ENCODE assay signal across 8 cellular contexts in genomic region chr2:11775384-11775783, GRCh38. TPM values are rescaled to one million over a fixed set of nuclear protein-coding genes. Genes with fewer than 3 reads are reported as not detected.
DNase-seq lines count a peak whose midpoint lies in the region; ATAC-seq and TF ChIP-seq lines count a peak whose summit lies in the region.

No MANE protein-coding gene starts in this region.

- H3K4ac ChIP-seq in mesendoderm (ENCODE audit: low read depth, low read length), result no peak overlapping the region

- H3K79me2 ChIP-seq in mesendoderm (ENCODE audit: control insufficient read depth, insufficient read depth, low read length), result no peaks in the 10 kb centered on the region

- H2AK5ac ChIP-seq in mesendoderm (ENCODE audit: low read length), result no peak overlapping the region

- H3K4me2 ChIP-seq in mesendoderm (ENCODE audit: low read length), result no peak overlapping the region

- H3K9me3 ChIP-seq in transverse colon, result no peaks in the 10 kb centered on the region

- H3K27me3 ChIP-seq in transverse colon, result no peaks in the 10 kb centered on the region
- H3K27me3 ChIP-seq in mesendoderm (ENCODE audit: insufficient read depth, low read length, poor library complexity), result no peaks in the 10 kb centered on the region

- no peak overlapping the region for H3K56ac ChIP-seq in mesendoderm (ENCODE audit: low read length)

- WGBS in transverse colon (ENCODE audit: low coverage in 1 of 2), 2 donors, result 48 to 62% methylated on average over 4 of the region's 4 CpGs
- WGBS in mesendoderm (ENCODE audit: extremely low coverage, insufficient coverage, low lambda C conversion rate), result no CpG with 5 or more reads among the region's 4 CpGs

- H3K27ac ChIP-seq in transverse colon (no peak overlapping the region), mesendoderm (ENCODE audit: low read depth, low read length) (no peak overlapping the region)

- no peaks in the 10 kb centered on the region for H3K79me1 ChIP-seq in mesendoderm (ENCODE audit: low read length)

- no peak for TF ChIP-seq EP300 in transverse colon (IDR thresholded peaks at IDR 0.05; ENCODE audit: low read depth)

- intact Hi-C loops in transverse colon (cut with DNase I; ENCODE audit: low total_unique reads), result no loop called here

- H4K5ac ChIP-seq in mesendoderm (ENCODE audit: low read length), result no peak overlapping the region

- H3K4me3 ChIP-seq in fibroblast of villous mesenchyme (ENCODE audit: low read depth, low read length) (no peak overlapping the region), transverse colon (no peak overlapping the region), mesendoderm (ENCODE audit: low read length) (no peak overlapping the region)

- H2BK120ac ChIP-seq in mesendoderm (ENCODE audit: low read depth, low read length), result no peak overlapping the region

- H4K8ac ChIP-seq in mesendoderm (ENCODE audit: low read depth, low read length), result no peak overlapping the region

- H3K18ac ChIP-seq in mesendoderm (ENCODE audit: low read length), result no peak overlapping the region

- ATAC-seq in GM18505 (IDR thresholded peaks at IDR 0.05; ENCODE audit: unreplicated experiment) (peak; percentile 56), GM21619 (IDR thresholded peaks at IDR 0.05; ENCODE audit: unreplicated experiment) (peak; percentile 84)

- no peak overlapping the region for H3K9ac ChIP-seq in mesendoderm (ENCODE audit: low read length)

- no peak for TF ChIP-seq POLR2A in GM18505 (IDR thresholded peaks at IDR 0.05; ENCODE audit: borderline replicate concordance, extremely low read depth, insufficient read depth, insufficient read length)
- TF ChIP-seq POLR2A in transverse colon (IDR thresholded peaks at IDR 0.05), result no peak

- in situ Hi-C loops in transverse colon (cut with MboI; ENCODE audit: low pct_ligation_motif_present in 1 of 4, low pct_unique_long_range_greater_than_20kb in 1 of 4, low sequenced_read_pairs in 3 of 4), result loop anchor here in 2 of 4 donors (25.0 kb wide), 1 partner anchor 288 kb away; no protein-coding TSS in a partner anchor

- peaks cover 0 to 34% (median 6%) of the 10 kb centered on the region in 4 donors for H3K4me1 ChIP-seq in transverse colon
- H3K4me1 ChIP-seq in mesendoderm (ENCODE audit: control insufficient read depth, low read depth, low read length), result no peaks in the 10 kb centered on the region

- DNase-seq in M059J (ENCODE audit: low read depth) (peak; percentile 42), fibroblast of villous mesenchyme (ENCODE audit: low read depth) (peak; percentile 28), NCI-H146 (lab: John Stamatoyannopoulos, UW) (no peak), islet precursor cell (no peak), transverse colon (no peak), mesendoderm (no peak)

- no peak overlapping the region for H2BK5ac ChIP-seq in mesendoderm (ENCODE audit: low read length)

- TF ChIP-seq CTCF in fibroblast of villous mesenchyme (IDR thresholded peaks at IDR 0.05; ENCODE audit: insufficient read depth, low read depth, low read length), result no peak
- TF ChIP-seq CTCF in transverse colon (IDR thresholded peaks at IDR 0.05), result no peak

- H3K36me3 ChIP-seq in transverse colon (peaks cover 0 to 28% (median 12%) of the 10 kb centered on the region in 4 donors), mesendoderm (ENCODE audit: control insufficient read depth, insufficient read depth, low read length) (peaks cover 1% of the 10 kb centered on the region)

- H3K23ac ChIP-seq in mesendoderm (ENCODE audit: low read length), result no peak overlapping the region

- H2BK15ac ChIP-seq in mesendoderm (replicated peaks; ENCODE audit: low read depth), result no peak overlapping the region

RNA-seq across cellular contexts. Expression of gene LPIN1, which starts 29.0 kb away (rescaled TPM):
- total RNA-seq in M059J (2014; rRNA removed; shearing (Covaris generic)), result 23.2 and 33.2 TPM in 2 replicates
- 62.2 and 69.6 TPM in 2 replicates for total RNA-seq in fibroblast of villous mesenchyme
- total RNA-seq in transverse colon, result 10 to 100 TPM; 19.7 to 62.1 (median 26.6) TPM
- polyA plus RNA-seq in mesendoderm (2013, experiment 1 of 2), result 1.9 TPM
- polyA plus RNA-seq in mesendoderm (2013, experiment 2 of 2), result 1.8 TPM

Comparison
In these comparisons a context has a peak if more than half of its experiments do, and no peak if none do; other contexts are left out.
1. DNase-seq: peak in M059J (single experiment) and fibroblast of villous mesenchyme (single experiment); none in NCI-H146 (single experiment), islet precursor cell (single experiment), transverse colon (single experiment) and mesendoderm (single experiment).